ENCODE assay signal across 1 cellular context in the genomic region with DNA sequence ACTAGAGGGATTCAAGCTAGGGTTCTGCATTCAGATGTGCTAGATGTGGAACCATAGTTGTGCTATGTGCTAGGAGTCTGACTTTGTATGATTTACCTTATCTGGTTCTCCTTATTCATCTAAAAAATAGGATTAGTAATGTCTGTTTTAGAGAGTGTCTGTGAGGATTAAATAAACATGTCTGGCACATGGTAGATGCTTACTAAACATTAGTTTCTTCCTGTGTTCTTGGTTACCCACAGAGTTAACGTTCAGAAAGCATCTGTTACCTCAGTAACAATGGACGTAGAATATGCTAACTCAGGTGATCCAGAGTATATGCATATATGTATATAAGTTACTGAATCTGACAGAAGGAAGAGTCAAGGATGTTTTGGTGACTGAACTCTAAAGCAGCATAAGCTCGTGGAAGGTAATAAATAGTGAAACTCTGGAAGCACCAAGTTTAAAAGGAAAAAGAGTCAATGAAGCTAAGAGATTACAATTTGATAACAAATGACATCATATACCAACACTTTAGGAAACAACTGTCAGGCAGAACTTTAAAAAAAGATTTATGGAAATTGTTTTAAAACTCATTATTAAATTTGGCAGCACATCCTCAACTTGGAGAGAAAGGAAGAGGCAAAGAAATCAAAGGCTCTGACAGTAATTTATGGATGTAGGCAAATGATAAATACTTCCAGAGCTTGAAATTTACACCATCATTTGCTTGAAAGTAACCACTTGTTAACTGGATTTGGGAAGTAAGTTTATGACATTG.
TF ChIP-seq lines count a peak whose summit lies in the region.

No MANE protein-coding gene starts in this region.

TF ChIP-seq in IMR-90, 13 proteins besides CTCF, POLR2A, EP300 and RAD21:
- TF ChIP-seq CHD1 (IDR thresholded peaks at IDR 0.05; ENCODE audit: low read depth, low read length), result no peak
- no peak for TF ChIP-seq FOS (IDR thresholded peaks at IDR 0.05; ENCODE audit: low read depth, low read length)
